ENCODE assay signal across 15 cellular contexts in the genomic region with DNA sequence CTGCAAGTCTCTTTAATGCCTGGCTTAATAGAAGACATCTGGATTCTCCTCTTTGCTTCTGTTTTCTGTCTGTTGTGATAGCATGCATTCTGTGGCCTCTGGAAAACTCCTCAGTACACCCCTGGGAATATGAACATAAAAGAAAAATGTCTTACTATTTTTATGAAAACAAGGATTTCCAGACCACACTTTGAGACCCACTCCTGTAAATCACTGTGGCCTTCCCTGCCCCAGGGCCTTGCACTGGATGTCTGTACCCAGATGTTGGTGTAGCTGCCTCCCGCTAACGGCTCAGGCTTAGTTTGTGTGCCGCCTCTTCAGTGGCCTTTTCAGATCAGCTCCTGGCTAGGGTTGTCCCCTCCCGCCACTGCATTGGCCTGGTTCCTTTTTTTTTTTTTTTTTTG.
A peak's percentile ranks its signal among the peaks of the same experiment; 100 is the strongest.
DNase-seq lines count a peak whose midpoint lies in the region; ATAC-seq and TF ChIP-seq lines count a peak whose summit lies in the region.
"Had no signal": no experiment of that assay in that cellular context is flagged by ENCODE, and none has a peak within 500 bp of the region (broad histone marks: within the 10 kb centered on the region; RNA-seq: fewer than 3 reads in every experiment).

No MANE protein-coding gene starts in this region.

- H3K79me2 ChIP-seq in GM23248 (ENCODE audit: insufficient read depth): no peaks in the 10 kb centered on the region

- no peak overlapping the region for H4K8ac ChIP-seq in mesenchymal stem cell (ENCODE audit: low read length)

- H3K4me3 Mint-ChIP-seq in activated naive CD8-positive, alpha-beta T cell treated with anti-CD3 and anti-CD28 coated beads, Interleukin-2, amount 50 U/mL, for 24 hours: no peak overlapping the region
- H3K4me3 Mint-ChIP-seq: activated B cell treated with CpG ODN at 0.5 μM for 24 hours had no signal

- H3K27ac ChIP-seq in AG04450 (ENCODE audit: low read depth, low read length): peak overlapping the region; percentile 21
- peak overlapping the region; percentile 24 for H3K27ac ChIP-seq in GM23248
- H3K27ac ChIP-seq in mesenchymal stem cell (ENCODE audit: low read length, poor library complexity, severe bottlenecking): no peak overlapping the region
- H3K27ac ChIP-seq in dorsolateral prefrontal cortex: no peak overlapping the region
- H3K27ac ChIP-seq in tibial nerve: peak overlapping the region in 2 of 4 donors; percentile 36 to 70
- no peak overlapping the region for H3K27ac ChIP-seq in brain microvascular endothelial cell

- H3K4me1 Mint-ChIP-seq in activated naive CD8-positive, alpha-beta T cell treated with anti-CD3 and anti-CD28 coated beads, Interleukin-2, amount 50 U/mL, for 24 hours: peaks cover 72% of the 10 kb centered on the region

- H3K9me3 ChIP-seq in AG04450 (ENCODE audit: control insufficient read depth, insufficient read depth, low read length): no peaks in the 10 kb centered on the region
- H3K9me3 ChIP-seq in GM23248 (ENCODE audit: low read depth): no peaks in the 10 kb centered on the region
- no peaks in the 10 kb centered on the region for H3K9me3 ChIP-seq in mesenchymal stem cell (ENCODE audit: control insufficient read depth, low read length)
- no peaks in the 10 kb centered on the region for H3K9me3 ChIP-seq in tibial nerve
- H3K9me3 ChIP-seq: heart right ventricle, thoracic aorta had no signal

- H3K36me3 ChIP-seq in GM23248 (ENCODE audit: low read depth) (no peaks in the 10 kb centered on the region; the same call in 1 of the 2 replicates), mesenchymal stem cell (ENCODE audit: control insufficient read depth in 1 of 2, insufficient read depth in 2 of 2, low read depth in 1 of 2, low read length in 2 of 2) (peaks cover 27 to 38% of the 10 kb centered on the region in 2 experiments), tibial nerve (peaks cover 0 to 35% (median 3%) of the 10 kb centered on the region in 3 donors), brain microvascular endothelial cell (replicated peaks) (no peaks in the 10 kb centered on the region)

- POLR2A ChIA-PET in AG04450 (lab: Yijun Ruan, JAX): interaction anchor here (1.1 kb wide), 1 partner anchor 25 kb away, joined by 4 read pairs; no protein-coding TSS in a partner anchor

- no peaks in the 10 kb centered on the region for H3K27me3 ChIP-seq in AG04450 (ENCODE audit: control insufficient read depth, insufficient read depth, low read length)
- no peaks in the 10 kb centered on the region for H3K27me3 ChIP-seq in GM23248 (replicated peaks; ENCODE audit: insufficient read depth)
- no peaks in the 10 kb centered on the region for H3K27me3 ChIP-seq in mesenchymal stem cell (ENCODE audit: control insufficient read depth in 1 of 2, insufficient read depth in 1 of 2, low read length in 2 of 2)
- H3K27me3 ChIP-seq in dorsolateral prefrontal cortex: no peaks in the 10 kb centered on the region
- H3K27me3 ChIP-seq in tibial nerve: no peaks in the 10 kb centered on the region
- no peaks in the 10 kb centered on the region for H3K27me3 ChIP-seq in brain microvascular endothelial cell (replicated peaks)
- H3K27me3 ChIP-seq: heart right ventricle had no signal

- no peak overlapping the region for H2BK120ac ChIP-seq in mesenchymal stem cell (ENCODE audit: low read depth, low read length)

- no peak overlapping the region for H4K91ac ChIP-seq in mesenchymal stem cell (ENCODE audit: low read length)

- intact Hi-C loops in dorsolateral prefrontal cortex (cut with DNase I): no loop called here

- H3K4me1 ChIP-seq in GM23248 (ENCODE audit: insufficient read depth): peaks cover 33% of the 10 kb centered on the region
- peaks cover 37% of the 10 kb centered on the region for H3K4me1 ChIP-seq in mesenchymal stem cell (ENCODE audit: control insufficient read depth, insufficient read depth, low read depth, low read length)
- H3K4me1 ChIP-seq in tibial nerve: peaks cover 0 to 39% (median 21%) of the 10 kb centered on the region in 4 donors

- H3K27ac Mint-ChIP-seq in activated naive CD8-positive, alpha-beta T cell treated with anti-CD3 and anti-CD28 coated beads, Interleukin-2, amount 50 U/mL, for 24 hours: peak overlapping the region; percentile 57
- H3K27ac Mint-ChIP-seq: activated B cell treated with CpG ODN at 0.5 μM for 24 hours had no signal

- H3K4me2 ChIP-seq in GM23248 (ENCODE audit: unreplicated experiment) (peak overlapping the region; percentile 17), mesenchymal stem cell (ENCODE audit: low read length, poor library complexity, severe bottlenecking) (no peak overlapping the region)

- peaks cover 32% of the 10 kb centered on the region for H3K36me3 Mint-ChIP-seq in activated naive CD8-positive, alpha-beta T cell treated with anti-CD3 and anti-CD28 coated beads, Interleukin-2, amount 50 U/mL, for 24 hours (ENCODE audit: low read depth)

- peaks cover 6% of the 10 kb centered on the region for H3K79me1 ChIP-seq in mesenchymal stem cell (replicated peaks; ENCODE audit: low read length, poor library complexity, severe bottlenecking)

- no peak overlapping the region for H2BK5ac ChIP-seq in mesenchymal stem cell (ENCODE audit: low read depth, low read length, poor library complexity, severe bottlenecking)

- in situ Hi-C loops in GM23248 (cut with MboI): no loop called here
- in situ Hi-C loops in brain microvascular endothelial cell (cut with HindIII; ENCODE audit: low pct_ligation_motif_present, low sequenced_read_pairs): no loop called here

- 91 to 96% methylated on average over 4 of the region's 4 CpGs for WGBS in GM23248 (ENCODE audit: low coverage in 1 of 2, low lambda C conversion rate in 2 of 2, missing lambda C conversion rate in 2 of 2), 2 experiments
- 59% methylated on average over 4 of the region's 4 CpGs for WGBS in mesenchymal stem cell
- 56 to 68% methylated on average over 4 of the region's 4 CpGs for WGBS in tibial nerve, 2 donors

- H2BK15ac ChIP-seq in mesenchymal stem cell (ENCODE audit: low read depth, poor library complexity, severe bottlenecking): no peak overlapping the region

- H4K20me1 ChIP-seq in GM23248 (ENCODE audit: insufficient read depth): no peaks in the 10 kb centered on the region

- H3K4ac ChIP-seq in mesenchymal stem cell (ENCODE audit: low read depth in 1 of 2, low read length in 2 of 2): no peak overlapping the region

- H3K9me3 Mint-ChIP-seq in activated naive CD8-positive, alpha-beta T cell treated with anti-CD3 and anti-CD28 coated beads, Interleukin-2, amount 50 U/mL, for 24 hours: no peaks in the 10 kb centered on the region
- H3K9me3 Mint-ChIP-seq: activated B cell treated with CpG ODN at 0.5 μM for 24 hours; CD4-positive, alpha-beta memory T cell had no signal

- no peak overlapping the region for H2AK5ac ChIP-seq in mesenchymal stem cell (ENCODE audit: low read length, severe bottlenecking)

- H3K18ac ChIP-seq in mesenchymal stem cell (ENCODE audit: low read depth in 1 of 2, low read length in 2 of 2): no peak overlapping the region

- H3K4me3 ChIP-seq in AG04450 (ENCODE audit: low read depth, low read length) (no peak overlapping the region), GM23248 (no peak overlapping the region), mesenchymal stem cell (ENCODE audit: insufficient read depth in 1 of 2, low read depth in 1 of 2, low read length in 2 of 2) (no peak overlapping the region), dorsolateral prefrontal cortex (no peak overlapping the region), tibial nerve (no peak overlapping the region), brain microvascular endothelial cell (ENCODE audit: low read depth, low read length) (no peak overlapping the region)
- H3K4me3 ChIP-seq: heart right ventricle, thoracic aorta had no signal

- no peak for TF ChIP-seq EP300 in tibial nerve (IDR thresholded peaks at IDR 0.05)

- TF ChIP-seq CTCF in AG04450 (IDR thresholded peaks at IDR 0.05; ENCODE audit: low read depth, low read length) (no peak), dorsolateral prefrontal cortex (IDR thresholded peaks at IDR 0.05 in 54 of 56, conservative IDR thresholded peaks at IDR 0.05 in 2 of 56; ENCODE audit: low read depth in 1 of 56, partially characterized antibody in 56 of 56) (no peak), tibial nerve (IDR thresholded peaks at IDR 0.05) (no peak), brain microvascular endothelial cell (IDR thresholded peaks at IDR 0.05; ENCODE audit: low read depth, low read length, missing control alignments) (no peak)

- no peak overlapping the region for H3K14ac ChIP-seq in mesenchymal stem cell (ENCODE audit: low read length in 2 of 2)

- TF ChIP-seq POLR2A in tibial nerve (IDR thresholded peaks at IDR 0.05): no peak

- CTCF ChIA-PET in AG04450 (lab: Charles Lee): interaction anchor here (0.7 to 1.4 kb wide), 2 partner anchors 161 to 165 kb away, joined by 4 to 7 read pairs; no protein-coding TSS in a partner anchor

- DNase-seq in AG04450 (ENCODE audit: low read depth, low spot score) (no peak), GM23248 (peak; percentile 61), mesenchymal stem cell (peak; percentile 69), cerebellar nuclear complex (lab: John Stamatoyannopoulos, UW) (no peak), dorsolateral prefrontal cortex (no peak), tibial nerve (ENCODE audit: low spot score in 2 of 2) (no peak), brain microvascular endothelial cell (no peak)
- DNase-seq in activated naive CD8-positive, alpha-beta T cell treated with anti-CD3 and anti-CD28 coated beads, Interleukin-2, amount 50 U/mL, for 24 hours: no peak
- DNase-seq: activated B cell treated with CpG ODN at 0.5 μM for 24 hours; activated naive CD4-positive, alpha-beta T cell; heart right ventricle; NCI-H2171 had no signal

- H3K9ac ChIP-seq in GM23248: no peak overlapping the region; the same call in 1 of the 2 replicates
- peak overlapping the region; percentile 58 for H3K9ac ChIP-seq in mesenchymal stem cell (ENCODE audit: low read length)

- H2AFZ ChIP-seq in GM23248 (no peak overlapping the region), mesenchymal stem cell (ENCODE audit: low read depth, low read length) (no peak overlapping the region)

- ATAC-seq in activated naive CD8-positive, alpha-beta T cell treated with anti-CD3 and anti-CD28 coated beads, Interleukin-2, amount 50 U/mL, for 24 hours: no peak
- ATAC-seq: Panc1 had no signal

- no peak overlapping the region for H2BK12ac ChIP-seq in mesenchymal stem cell (ENCODE audit: low read length in 2 of 2)

- H3F3A ChIP-seq in GM23248 (ENCODE audit: insufficient read depth): peaks cover 15% of the 10 kb centered on the region

- no peaks in the 10 kb centered on the region for H3K9me2 ChIP-seq in GM23248 (ENCODE audit: insufficient read depth)

- no peaks in the 10 kb centered on the region for H3K27me3 Mint-ChIP-seq in activated naive CD8-positive, alpha-beta T cell treated with anti-CD3 and anti-CD28 coated beads, Interleukin-2, amount 50 U/mL, for 24 hours
- H3K27me3 Mint-ChIP-seq: activated B cell treated with CpG ODN at 0.5 μM for 24 hours; CD4-positive, alpha-beta memory T cell had no signal

- no peak overlapping the region for H3K23ac ChIP-seq in mesenchymal stem cell (ENCODE audit: low read length in 2 of 2)

Comparison
In these comparisons a context has a peak if more than half of its experiments do, and no peak if none do; other contexts are left out.
1. DNase-seq: peak in GM23248 (single experiment) and mesenchymal stem cell (single experiment); none in AG04450 (single experiment), activated naive CD8-positive, alpha-beta T cell treated with anti-CD3 and anti-CD28 coated beads, Interleukin-2, amount 50 U/mL, for 24 hours (single experiment), cerebellar nuclear complex (0 of 2), dorsolateral prefrontal cortex (0 of 10), tibial nerve (0 of 2) and brain microvascular endothelial cell (single experiment).
2. H3K27ac ChIP-seq: peak in AG04450 (single experiment) and GM23248 (single experiment); none in mesenchymal stem cell (single experiment), dorsolateral prefrontal cortex (0 of 59) and brain microvascular endothelial cell (single experiment).